In the genomic region with DNA sequence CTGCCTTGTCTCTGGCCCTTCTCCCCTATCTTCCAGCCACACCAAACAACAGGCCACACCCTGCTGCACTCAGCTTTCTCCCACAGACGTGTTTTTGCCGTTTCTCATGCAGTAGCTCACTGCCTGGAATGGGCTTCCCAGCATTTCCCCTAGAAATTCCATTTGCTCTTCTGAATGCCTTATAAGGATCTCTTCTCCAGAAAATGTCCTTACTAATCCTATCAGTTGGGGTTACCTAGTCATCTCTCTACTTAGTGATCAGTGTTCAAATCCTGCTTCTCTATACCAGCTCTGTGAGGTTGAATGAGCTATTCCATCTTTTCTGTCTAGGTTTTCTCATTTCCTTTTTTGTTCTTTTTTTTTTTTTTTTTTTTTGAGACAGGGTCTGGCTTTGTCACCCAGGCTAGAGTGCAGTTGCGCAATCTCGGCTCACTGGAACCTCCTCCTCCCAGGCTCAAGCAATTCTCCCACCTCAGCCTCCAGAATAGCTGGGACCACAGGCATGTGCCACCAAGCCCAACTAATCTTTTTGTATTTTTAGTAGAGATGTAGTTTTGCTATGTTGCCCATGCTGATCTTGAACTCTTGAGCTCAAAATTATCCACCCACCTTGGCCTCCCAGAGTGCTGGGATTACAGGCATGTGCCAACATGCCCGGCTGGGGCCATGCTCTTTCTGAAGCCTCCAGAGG, we compare ENCODE assay signal across 10 cellular contexts.
DNase-seq lines count a peak whose midpoint lies in the region; ATAC-seq and TF ChIP-seq lines count a peak whose summit lies in the region.
"Had no signal": no experiment of that assay in that cellular context is flagged by ENCODE, and none has a peak within 500 bp of the region (broad histone marks: within the 10 kb centered on the region; RNA-seq: fewer than 3 reads in every experiment).

No MANE protein-coding gene starts in this region.

- no peak overlapping the region for H3K9ac ChIP-seq in OCI-LY1 (ENCODE audit: low read length)

- H3K27me3 ChIP-seq in OCI-LY1 (ENCODE audit: insufficient read depth, low read length), result no peaks in the 10 kb centered on the region
- no peaks in the 10 kb centered on the region for H3K27me3 ChIP-seq in esophagus (ENCODE audit: control insufficient read depth in 1 of 2, insufficient read depth in 2 of 2, low read length in 2 of 2)

- ATAC-seq in GM19467 (IDR thresholded peaks at IDR 0.05; ENCODE audit: unreplicated experiment) (no peak), HG03135 (IDR thresholded peaks at IDR 0.05; ENCODE audit: unreplicated experiment) (no peak)

- no peak for TF ChIP-seq CTCF in Calu3 (IDR thresholded peaks at IDR 0.05; ENCODE audit: unreplicated experiment)
- no peak for TF ChIP-seq CTCF in OCI-LY1 (IDR thresholded peaks at IDR 0.05; ENCODE audit: low read length)

- no peak overlapping the region for H3K4me2 ChIP-seq in OCI-LY1 (ENCODE audit: low read length)

- BruUV-seq in Calu3 (replicated peaks; lab: Mats Ljungman, UMichigan), result no TSS peak

- CTCF ChIA-PET in Calu3 (lab: Charles Lee), result interaction anchor here (0.6 to 0.7 kb wide), 3 partner anchors 9 to 374 kb away, joined by 4 to 12 read pairs (median 5); no protein-coding TSS in a partner anchor

- 56 to 60% methylated on average over 5 of the region's 5 CpGs for WGBS in esophagus, 2 donors

- H3K27ac ChIP-seq in OCI-LY1 (ENCODE audit: low read depth, low read length, poor library complexity, severe bottlenecking) (peak overlapping the region; percentile 34), esophagus (ENCODE audit: low read depth in 2 of 2, low read length in 1 of 2) (peak overlapping the region; percentile 54 to 81)

- peak overlapping the region; percentile 38 for H3K27ac Mint-ChIP-seq in Calu3 (ENCODE audit: unreplicated experiment)

- intact Hi-C loops in Calu3 (cut with micrococcal nuclease; ENCODE audit: unreplicated experiment), result no loop called here

- H3K4me1 Mint-ChIP-seq in Calu3 (ENCODE audit: low read depth, unreplicated experiment), result peaks cover 35% of the 10 kb centered on the region

- no peak overlapping the region for H2AFZ ChIP-seq in OCI-LY1 (ENCODE audit: low read length)

- H3K9me2 ChIP-seq in OCI-LY1 (ENCODE audit: low read depth, low read length), result no peaks in the 10 kb centered on the region

- H3K4me1 ChIP-seq in OCI-LY1 (ENCODE audit: insufficient read depth, low read length, severe bottlenecking) (peaks cover 16% of the 10 kb centered on the region), esophagus (ENCODE audit: control insufficient read depth in 2 of 2, insufficient read depth in 2 of 2, low read length in 1 of 2) (peaks cover 3 to 7% of the 10 kb centered on the region in 2 donors)

- no peaks in the 10 kb centered on the region for H3K36me3 ChIP-seq in OCI-LY1 (ENCODE audit: insufficient read depth, low read length)
- H3K36me3 ChIP-seq in esophagus (ENCODE audit: control insufficient read depth in 2 of 2, insufficient read depth in 2 of 2, low read length in 1 of 2), result no peaks in the 10 kb centered on the region

- no peaks in the 10 kb centered on the region for H3K79me2 ChIP-seq in OCI-LY1 (ENCODE audit: insufficient read depth, low read length)

- H3K27me3 Mint-ChIP-seq in Calu3 (ENCODE audit: unreplicated experiment), result no peaks in the 10 kb centered on the region

- no peaks in the 10 kb centered on the region for H3F3A ChIP-seq in OCI-LY1 (ENCODE audit: insufficient read depth, low read length)

- peaks cover 26% of the 10 kb centered on the region for H3K36me3 Mint-ChIP-seq in Calu3 (ENCODE audit: insufficient read depth, unreplicated experiment)

- H4K20me1 ChIP-seq in OCI-LY1 (ENCODE audit: insufficient read depth, low read length), result no peaks in the 10 kb centered on the region

- H3K4me3 ChIP-seq in OCI-LY1 (ENCODE audit: low read depth, low read length, poor library complexity, severe bottlenecking), result no peak overlapping the region
- H3K4me3 ChIP-seq in esophagus (ENCODE audit: low read depth in 1 of 2, low read length in 2 of 2), result no peak overlapping the region

- no peaks in the 10 kb centered on the region for H3K9me3 Mint-ChIP-seq in Calu3 (ENCODE audit: low read depth, unreplicated experiment)
- H3K9me3 Mint-ChIP-seq: neural crest cell had no signal

- no peaks in the 10 kb centered on the region for H3K9me3 ChIP-seq in OCI-LY1 (ENCODE audit: low read length)
- H3K9me3 ChIP-seq in esophagus (ENCODE audit: control insufficient read depth in 2 of 2, insufficient read depth in 1 of 2, low read depth in 1 of 2, low read length in 1 of 2), result no peaks in the 10 kb centered on the region

- DNase-seq in Calu3 (peak; percentile 34), non-pigmented ciliary epithelial cell (ENCODE audit: low read depth) (peak; percentile 89), GM19238 (ENCODE audit: insufficient read length, low spot score) (no peak), OCI-M2 (lab: John Stamatoyannopoulos, UW; ENCODE audit: unreplicated experiment) (no peak)
- DNase-seq: NCI-H187 had no signal

- no peak overlapping the region for H3K4me3 Mint-ChIP-seq in Calu3 (ENCODE audit: low read depth, unreplicated experiment)
- H3K4me3 Mint-ChIP-seq: neural crest cell had no signal

Comparison
In these comparisons a context has a peak if more than half of its experiments do, and no peak if none do; other contexts are left out.
1. DNase-seq: peak in Calu3 (single experiment) and non-pigmented ciliary epithelial cell (single experiment); none in GM19238 (single experiment) and OCI-M2 (single experiment).